15 cellular contexts compared by ENCODE assay signal in genomic region chr10:74927701-74928100, GRCh38.
DNase-seq lines count a peak whose midpoint lies in the region; ATAC-seq, FAIRE-seq and TF ChIP-seq lines count a peak whose summit lies in the region.
"Had no signal": no experiment of that assay in that cellular context is flagged by ENCODE, and none has a peak within 500 bp of the region (broad histone marks: within the 10 kb centered on the region; RNA-seq: fewer than 3 reads in every experiment).

No MANE protein-coding gene starts in this region.

- peak overlapping the region; percentile 51 for H3K27ac Mint-ChIP-seq in astrocyte (ENCODE audit: unreplicated experiment)
- H3K27ac Mint-ChIP-seq in stimulated activated effector memory CD8-positive, alpha-beta T cell treated with anti-CD3 and anti-CD28 coated beads, Interleukin-12 subunit alpha, Interleukin-12 subunit beta, amount 100 ng/mL, for 72 hours: peak overlapping the region; percentile 13
- no peak overlapping the region for H3K27ac Mint-ChIP-seq in activated naive CD8-positive, alpha-beta T cell treated with anti-CD3 and anti-CD28 coated beads for 36 hours
- H3K27ac Mint-ChIP-seq: activated CD4-positive, alpha-beta memory T cell treated with anti-CD3 and anti-CD28 coated beads, Interleukin-2, amount 10 ng/mL, durations not matched to agents 7 days and 5 days had no signal

- WGBS in GM23248 (ENCODE audit: low coverage in 1 of 2, low lambda C conversion rate in 2 of 2, missing lambda C conversion rate in 2 of 2), 2 experiments: 48 to 49% methylated on average over 2 of the region's 2 CpGs

- no peaks in the 10 kb centered on the region for H3K9me2 ChIP-seq in GM23248 (ENCODE audit: insufficient read depth)

- FAIRE-seq in astrocyte (lab: Jason Lieb, UNC): no peak

- peaks cover 67% of the 10 kb centered on the region for H3K79me2 ChIP-seq in GM23248 (ENCODE audit: insufficient read depth)
- peaks cover 24% of the 10 kb centered on the region for H3K79me2 ChIP-seq in astrocyte (ENCODE audit: insufficient read depth, low read length)

- no peak for TF ChIP-seq CTCF in astrocyte (IDR thresholded peaks at IDR 0.05; ENCODE audit: insufficient read depth, low read depth, low read length)
- TF ChIP-seq CTCF in foreskin keratinocyte (conservative IDR thresholded peaks at IDR 0.05): no peak

- peak overlapping the region; percentile 74 for H3K4me2 ChIP-seq in GM23248 (ENCODE audit: unreplicated experiment)
- H3K4me2 ChIP-seq in astrocyte (ENCODE audit: low read length): peak overlapping the region; percentile 30

- ATAC-seq in foreskin keratinocyte (peak; percentile 28), GM21360 (IDR thresholded peaks at IDR 0.05; ENCODE audit: unreplicated experiment) (no peak), esophagus mucosa (no peak), HG03457 (IDR thresholded peaks at IDR 0.05; ENCODE audit: unreplicated experiment) (no peak)
- no peak for ATAC-seq in stimulated activated effector memory CD8-positive, alpha-beta T cell treated with anti-CD3 and anti-CD28 coated beads, Interleukin-12 subunit alpha, Interleukin-12 subunit beta, amount 100 ng/mL, for 72 hours

- H3K4me1 ChIP-seq in GM23248 (ENCODE audit: insufficient read depth): peaks cover 62% of the 10 kb centered on the region
- H3K4me1 ChIP-seq in astrocyte (ENCODE audit: insufficient read depth, low read length): peaks cover 47% of the 10 kb centered on the region
- H3K4me1 ChIP-seq in foreskin keratinocyte: peaks cover 28% of the 10 kb centered on the region

- H3K9ac ChIP-seq in GM23248 (no peak overlapping the region), astrocyte (ENCODE audit: low read length) (no peak overlapping the region)

- no peaks in the 10 kb centered on the region for H3K36me3 Mint-ChIP-seq in astrocyte (ENCODE audit: low read depth, unreplicated experiment)
- H3K36me3 Mint-ChIP-seq in stimulated activated effector memory CD8-positive, alpha-beta T cell treated with anti-CD3 and anti-CD28 coated beads, Interleukin-12 subunit alpha, Interleukin-12 subunit beta, amount 100 ng/mL, for 72 hours: no peaks in the 10 kb centered on the region
- H3K36me3 Mint-ChIP-seq in activated naive CD8-positive, alpha-beta T cell treated with anti-CD3 and anti-CD28 coated beads for 36 hours: peaks cover 5% of the 10 kb centered on the region

- H3K4me3 Mint-ChIP-seq in astrocyte (ENCODE audit: unreplicated experiment): no peak overlapping the region
- no peak overlapping the region for H3K4me3 Mint-ChIP-seq in stimulated activated effector memory CD8-positive, alpha-beta T cell treated with anti-CD3 and anti-CD28 coated beads, Interleukin-12 subunit alpha, Interleukin-12 subunit beta, amount 100 ng/mL, for 72 hours
- H3K4me3 Mint-ChIP-seq in activated naive CD8-positive, alpha-beta T cell treated with anti-CD3 and anti-CD28 coated beads for 36 hours: no peak overlapping the region
- H3K4me3 Mint-ChIP-seq: activated CD4-positive, alpha-beta memory T cell treated with anti-CD3 and anti-CD28 coated beads, Interleukin-2, amount 10 ng/mL, durations not matched to agents 7 days and 5 days; CD4-positive, alpha-beta memory T cell had no signal

- in situ Hi-C loops in GM23248 (cut with MboI): no loop called here

- no peaks in the 10 kb centered on the region for H3K9me3 ChIP-seq in GM23248 (ENCODE audit: low read depth)
- no peaks in the 10 kb centered on the region for H3K9me3 ChIP-seq in astrocyte (ENCODE audit: insufficient read depth, low read depth, low read length)
- H3K9me3 ChIP-seq: left ventricle myocardium inferior, Peyer's patch had no signal

- H3K36me3 ChIP-seq in GM23248 (ENCODE audit: low read depth): no peaks in the 10 kb centered on the region
- H3K36me3 ChIP-seq in astrocyte (ENCODE audit: insufficient read depth, low read length): no peaks in the 10 kb centered on the region
- H3K36me3 ChIP-seq: left ventricle myocardium inferior, Peyer's patch had no signal

- no peaks in the 10 kb centered on the region for H3K9me3 Mint-ChIP-seq in astrocyte (ENCODE audit: unreplicated experiment)
- H3K9me3 Mint-ChIP-seq in stimulated activated effector memory CD8-positive, alpha-beta T cell treated with anti-CD3 and anti-CD28 coated beads, Interleukin-12 subunit alpha, Interleukin-12 subunit beta, amount 100 ng/mL, for 72 hours: no peaks in the 10 kb centered on the region
- no peaks in the 10 kb centered on the region for H3K9me3 Mint-ChIP-seq in activated naive CD8-positive, alpha-beta T cell treated with anti-CD3 and anti-CD28 coated beads for 36 hours
- H3K9me3 Mint-ChIP-seq: activated CD4-positive, alpha-beta memory T cell treated with anti-CD3 and anti-CD28 coated beads, Interleukin-2, amount 10 ng/mL, durations not matched to agents 7 days and 5 days; CD4-positive, alpha-beta memory T cell had no signal

- H4K20me1 ChIP-seq in GM23248 (ENCODE audit: insufficient read depth) (no peaks in the 10 kb centered on the region), astrocyte (ENCODE audit: insufficient read depth, low read length) (peaks cover 33% of the 10 kb centered on the region)

- no peaks in the 10 kb centered on the region for H3K27me3 Mint-ChIP-seq in astrocyte (ENCODE audit: low read depth, unreplicated experiment)
- H3K27me3 Mint-ChIP-seq in activated naive CD8-positive, alpha-beta T cell treated with anti-CD3 and anti-CD28 coated beads for 36 hours: no peaks in the 10 kb centered on the region
- H3K27me3 Mint-ChIP-seq: activated CD4-positive, alpha-beta memory T cell treated with anti-CD3 and anti-CD28 coated beads, Interleukin-2, amount 10 ng/mL, durations not matched to agents 7 days and 5 days; CD4-positive, alpha-beta memory T cell had no signal

- peak overlapping the region; percentile 87; the same call in 1 of the 2 replicates for H3K27ac ChIP-seq in GM23248
- H3K27ac ChIP-seq in astrocyte (ENCODE audit: low read depth, low read length): no peak overlapping the region
- H3K27ac ChIP-seq in foreskin keratinocyte: no peak overlapping the region

- peak; percentile 57 for DNase-seq in GM23248
- DNase-seq in astrocyte (ENCODE audit: low read depth): peak; percentile 62
- DNase-seq in foreskin keratinocyte: peak in 1 of 2 donors; percentile 29
- DNase-seq in stimulated activated effector memory CD8-positive, alpha-beta T cell treated with anti-CD3 and anti-CD28 coated beads, Interleukin-12 subunit alpha, Interleukin-12 subunit beta, amount 100 ng/mL, for 72 hours (ENCODE audit: low spot score in 2 of 2): no peak
- DNase-seq in activated naive CD8-positive, alpha-beta T cell treated with anti-CD3 and anti-CD28 coated beads for 36 hours: no peak
- DNase-seq: activated CD4-positive, alpha-beta memory T cell treated with anti-CD3 and anti-CD28 coated beads, Interleukin-2, amount 10 ng/mL, durations not matched to agents 7 days and 5 days; activated gamma-delta T cell treated with Interleukin-2 at 50 U/mL for 16 hours; CD4-positive, alpha-beta memory T cell; cerebellar nuclear complex; left ventricle myocardium inferior; Peyer's patch; T1000 had no signal

- H3K4me1 Mint-ChIP-seq in astrocyte (ENCODE audit: low read depth, unreplicated experiment): peaks cover 51% of the 10 kb centered on the region
- H3K4me1 Mint-ChIP-seq in stimulated activated effector memory CD8-positive, alpha-beta T cell treated with anti-CD3 and anti-CD28 coated beads, Interleukin-12 subunit alpha, Interleukin-12 subunit beta, amount 100 ng/mL, for 72 hours: peaks cover 29% of the 10 kb centered on the region
- peaks cover 42% of the 10 kb centered on the region for H3K4me1 Mint-ChIP-seq in activated naive CD8-positive, alpha-beta T cell treated with anti-CD3 and anti-CD28 coated beads for 36 hours

- H3K4me3 ChIP-seq in GM23248: no peak overlapping the region
- H3K4me3 ChIP-seq in astrocyte (ENCODE audit: insufficient read depth, low read depth, low read length): no peak overlapping the region
- H3K4me3 ChIP-seq: left ventricle myocardium inferior, Peyer's patch had no signal

- H3K27me3 ChIP-seq in GM23248 (replicated peaks; ENCODE audit: insufficient read depth) (no peaks in the 10 kb centered on the region), astrocyte (ENCODE audit: insufficient read depth, low read length) (no peaks in the 10 kb centered on the region), foreskin keratinocyte (no peaks in the 10 kb centered on the region)
- H3K27me3 ChIP-seq: Peyer's patch had no signal

- peaks cover 61% of the 10 kb centered on the region for H3F3A ChIP-seq in GM23248 (ENCODE audit: insufficient read depth)

- H2AFZ ChIP-seq in GM23248: no peak overlapping the region
- no peak overlapping the region for H2AFZ ChIP-seq in astrocyte (ENCODE audit: low read depth, low read length)

Comparison
In these comparisons a context has a peak if more than half of its experiments do, and no peak if none do; other contexts are left out.
1. DNase-seq: peak in GM23248 (single experiment) and astrocyte (single experiment); none in stimulated activated effector memory CD8-positive, alpha-beta T cell treated with anti-CD3 and anti-CD28 coated beads, Interleukin-12 subunit alpha, Interleukin-12 subunit beta, amount 100 ng/mL, for 72 hours (0 of 2) and activated naive CD8-positive, alpha-beta T cell treated with anti-CD3 and anti-CD28 coated beads for 36 hours (single experiment).